ENCODE assay signal across 2 cellular contexts in genomic region chr13:21668665-21669599, GRCh38.
A peak's percentile ranks its signal among the peaks of the same experiment; 100 is the strongest.
TF ChIP-seq lines count a peak whose summit lies in the region.

No MANE protein-coding gene starts in this region.

TF ChIP-seq in HCT116, 20 proteins besides CTCF, POLR2A, EP300 and RAD21 (continued from another document):
- TF ChIP-seq CEBPB (IDR thresholded peaks at IDR 0.05; ENCODE audit: low read depth) (no peak), REST (IDR thresholded peaks at IDR 0.05; ENCODE audit: low read depth) (no peak), FOSL1 (IDR thresholded peaks at IDR 0.05; ENCODE audit: low read depth) (no peak), YY1 (IDR thresholded peaks at IDR 0.05; ENCODE audit: extremely low read depth, insufficient replicate concordance, low read depth, low read length) (no peak), ZBTB33 (IDR thresholded peaks at IDR 0.05; ENCODE audit: extremely low read depth, insufficient replicate concordance, low read length) (no peak), SP1 (IDR thresholded peaks at IDR 0.05; ENCODE audit: low read depth) (no peak), POLR2AphosphoS5 (IDR thresholded peaks at IDR 0.05; ENCODE audit: low read depth, low read length) (no peak)

TF ChIP-seq in endothelial cell of umbilical vein, 7 proteins besides CTCF, POLR2A, EP300 and RAD21 (continued from another document):
- TF ChIP-seq FOS (IDR thresholded peaks at IDR 0.05; ENCODE audit: borderline replicate concordance, insufficient read depth, low read length) (no peak), EZH2 (IDR thresholded peaks at IDR 0.05; ENCODE audit: borderline replicate concordance, low read depth, low read length, severe bottlenecking) (peak; percentile 71), MYC (IDR thresholded peaks at IDR 0.05; ENCODE audit: low read depth, low read length) (no peak), MAX (IDR thresholded peaks at IDR 0.05; ENCODE audit: insufficient read depth, insufficient read length) (no peak), GATA2 (IDR thresholded peaks at IDR 0.05; ENCODE audit: insufficient read depth, insufficient read length, low read depth, low read length) (no peak)
TF ChIP-seq in endothelial cell of umbilical vein: peak in this region for 1.
